In genomic region chr4:81375745-81376144, GRCh38 we compare ENCODE assay signal across 26 cellular contexts.
DNase-seq lines count a peak whose midpoint lies in the region; ATAC-seq, FAIRE-seq and TF ChIP-seq lines count a peak whose summit lies in the region.
"Had no signal": no experiment of that assay in that cellular context is flagged by ENCODE, and none has a peak within 500 bp of the region (broad histone marks: within the 10 kb centered on the region; RNA-seq: fewer than 3 reads in every experiment).

No MANE protein-coding gene starts in this region.

- TF ChIP-seq CTCF in GM12872 (IDR thresholded peaks at IDR 0.05; ENCODE audit: insufficient read depth, low read depth, low read length) = peak; percentile 29; the same call in 1 of the 3 replicates
- peak; percentile 50 for TF ChIP-seq CTCF in Loucy (conservative IDR thresholded peaks at IDR 0.05; ENCODE audit: low read length)
- TF ChIP-seq CTCF in K562 (IDR thresholded peaks at IDR 0.05 in 2 of 3, conservative IDR thresholded peaks at IDR 0.05 in 1 of 3; ENCODE audit: insufficient read depth in 2 of 3, low read depth in 1 of 3, low read length in 3 of 3) = peak; percentile 57 to 99 (median 74)

- DNase-seq in K562 (ENCODE audit: extremely low read depth in 1 of 4, low spot score in 3 of 4) (peak in 2 of 4 experiments; percentile 17 to 24), iPS DF 6.9 (ENCODE audit: low read depth, low spot score) (peak; percentile 16), OCI-M1 (lab: John Stamatoyannopoulos, UW) (no peak), SHP77 treated with DMSO at 0.1 percent for 48 hours (lab: John Stamatoyannopoulos, UW) (no peak), ureter (ENCODE audit: low spot score) (no peak)
- DNase-seq: activated CD4-positive, alpha-beta T cell treated with anti-CD3 and anti-CD28 coated beads for 48 hours; activated effector memory CD4-positive, alpha-beta T cell treated with anti-CD3 and anti-CD28 coated beads, Interleukin-2, amount 50 U/mL, for 16 hours; activated T-cell treated with anti-CD3 and anti-CD28 coated beads, Interleukin-2, amount 50 U/mL, for 24 hours; BE2C; HFFc6; KBM-7; MG63; naive B cell; NCI-H2029 treated with DMSO at 0.1 percent for 48 hours; NCI-H524 treated with DMSO at 0.1 percent for 48 hours; NK-92 treated with Interleukin-12 subunit alpha and Interleukin-12 subunit beta, amount 100 ng/mL, for 24 hours; right lobe of liver; SIG-M5; spleen; transverse colon had no signal

- H3K79me2 ChIP-seq in Loucy (ENCODE audit: insufficient read depth, low read length) (no peaks in the 10 kb centered on the region), K562 (ENCODE audit: control insufficient read depth, insufficient read depth, low read length) (no peaks in the 10 kb centered on the region)

- H2AFZ ChIP-seq in Loucy (ENCODE audit: low read length) (no peak overlapping the region), K562 (ENCODE audit: low read depth, low read length) (no peak overlapping the region)

- H3K27ac ChIP-seq in K562 (ENCODE audit: extremely low read depth, low read depth, low read length) = no peak overlapping the region
- H3K27ac ChIP-seq in iPS DF 6.9 (ENCODE audit: low read length) = no peak overlapping the region
- H3K27ac ChIP-seq: breast epithelium, right lobe of liver, spleen, transverse colon had no signal

- no TSS peak for BruUV-seq in K562 (replicated peaks; lab: Mats Ljungman, UMichigan)

- POLR2A ChIA-PET in K562 (lab: Yijun Ruan, JAX) = no interaction called here

- no peak for FAIRE-seq in K562 (lab: Jason Lieb, UNC)
- FAIRE-seq: keratinocyte, RCC 7860 had no signal

- TF ChIP-seq RAD21 in K562 (CRISPR knock-in tag; conservative IDR thresholded peaks at IDR 0.05 in 1 of 2, IDR thresholded peaks at IDR 0.05 in 1 of 2) = 0 out of 4 replicates have a peak, but pooled peaks of 1 of the 2 experiments have one; percentile 7

- no peak overlapping the region for H3K9ac ChIP-seq in Loucy (ENCODE audit: low read depth, low read length, poor library complexity, severe bottlenecking)
- no peak overlapping the region for H3K9ac ChIP-seq in K562 (ENCODE audit: insufficient read depth in 1 of 2, low read depth in 2 of 2, low read length in 2 of 2)

- H3K4me1 ChIP-seq in Loucy (ENCODE audit: insufficient read depth, low read length, poor library complexity, severe bottlenecking) (no peaks in the 10 kb centered on the region), K562 (replicated peaks in 1 of 2; ENCODE audit: control insufficient read depth in 2 of 2, insufficient read depth in 2 of 2, low read length in 2 of 2) (no peaks in the 10 kb centered on the region), iPS DF 6.9 (ENCODE audit: control insufficient read depth, insufficient read depth, low read length) (no peaks in the 10 kb centered on the region)
- H3K4me1 ChIP-seq: BE2C, breast epithelium, right lobe of liver, spleen, transverse colon had no signal

- TF ChIP-seq EP300 in K562 (IDR thresholded peaks at IDR 0.05; ENCODE audit: low read length) = no peak

- no peak overlapping the region for H3K4me3 ChIP-seq in Loucy (ENCODE audit: low read length, poor library complexity, severe bottlenecking)
- H3K4me3 ChIP-seq in K562 = no peak overlapping the region
- H3K4me3 ChIP-seq in iPS DF 6.9 (ENCODE audit: low read length) = no peak overlapping the region
- H3K4me3 ChIP-seq: breast epithelium, MG63, right lobe of liver, spleen, transverse colon had no signal

- H3K4me2 ChIP-seq in Loucy (ENCODE audit: low read depth, low read length, poor library complexity, severe bottlenecking) = no peak overlapping the region
- H3K4me2 ChIP-seq in K562 (ENCODE audit: insufficient read depth, low read length) = no peak overlapping the region

- CTCF ChIA-PET in K562 (lab: Yijun Ruan, JAX; ENCODE audit: low intra/inter-chr PET ratio) = no interaction called here

- no peaks in the 10 kb centered on the region for H3K9me2 ChIP-seq in Loucy (replicated peaks; ENCODE audit: low read depth, low read length)

- no peaks in the 10 kb centered on the region for H3K27me3 ChIP-seq in Loucy (ENCODE audit: insufficient read depth, low read length, poor library complexity, severe bottlenecking)
- H3K27me3 ChIP-seq in K562 (ENCODE audit: control insufficient read depth in 2 of 2, insufficient read depth in 2 of 2, low read length in 2 of 2) = no peaks in the 10 kb centered on the region
- H3K27me3 ChIP-seq in iPS DF 6.9 (ENCODE audit: control insufficient read depth, insufficient read depth, low read length) = no peaks in the 10 kb centered on the region
- H3K27me3 ChIP-seq: BE2C, breast epithelium, MG63, right lobe of liver, transverse colon had no signal

- no peaks in the 10 kb centered on the region for H4K20me1 ChIP-seq in Loucy (ENCODE audit: insufficient read depth, low read length, poor library complexity, severe bottlenecking)
- H4K20me1 ChIP-seq in K562 (replicated peaks; ENCODE audit: control insufficient read depth, insufficient read depth, low read length) = no peaks in the 10 kb centered on the region

- H3K36me3 ChIP-seq in Loucy (ENCODE audit: insufficient read depth, low read length) = no peaks in the 10 kb centered on the region
- no peaks in the 10 kb centered on the region for H3K36me3 ChIP-seq in K562 (ENCODE audit: control insufficient read depth, insufficient read depth, low read length)
- no peaks in the 10 kb centered on the region for H3K36me3 ChIP-seq in iPS DF 6.9 (ENCODE audit: control insufficient read depth, insufficient read depth, low read length)
- H3K36me3 ChIP-seq: BE2C, breast epithelium, MG63, right lobe of liver, spleen, transverse colon had no signal

- in situ Hi-C loops in K562 (cut with MboI) = no loop called here

- no peak for TF ChIP-seq POLR2A in K562 (conservative IDR thresholded peaks at IDR 0.05)

- H3F3A ChIP-seq in Loucy (ENCODE audit: low read depth) = no peaks in the 10 kb centered on the region

- peak; percentile 84 for ATAC-seq in K562
- no peak for ATAC-seq in HG03280 (IDR thresholded peaks at IDR 0.05; ENCODE audit: unreplicated experiment)
- ATAC-seq: right lobe of liver had no signal

- H3K9me1 ChIP-seq in K562 (ENCODE audit: control insufficient read depth, insufficient read depth, low read length) = no peaks in the 10 kb centered on the region

- H3K9me3 ChIP-seq in Loucy (ENCODE audit: insufficient read depth, low read depth, low read length) = no peaks in the 10 kb centered on the region
- H3K9me3 ChIP-seq in K562 (replicated peaks; ENCODE audit: control insufficient read depth, insufficient read depth, low read depth, low read length) = no peaks in the 10 kb centered on the region
- no peaks in the 10 kb centered on the region for H3K9me3 ChIP-seq in iPS DF 6.9 (ENCODE audit: control insufficient read depth, insufficient read depth, low read length)
- H3K9me3 ChIP-seq: BE2C, breast epithelium, MG63, right lobe of liver, spleen, transverse colon had no signal

- WGBS in K562 (ENCODE audit: insufficient coverage, low coverage, missing lambda C conversion rate) = 0% methylated on average over 4 of the region's 4 CpGs
- WGBS in iPS DF 6.9 (ENCODE audit: insufficient coverage, insufficient read length) = no CpG with 5 or more reads among the region's 4 CpGs

- intact Hi-C loops in K562 (cut with micrococcal nuclease) = no loop called here

TF ChIP-seq in K562, 482 proteins besides CTCF, POLR2A, EP300 and RAD21:
- TF ChIP-seq, protein P1, sequence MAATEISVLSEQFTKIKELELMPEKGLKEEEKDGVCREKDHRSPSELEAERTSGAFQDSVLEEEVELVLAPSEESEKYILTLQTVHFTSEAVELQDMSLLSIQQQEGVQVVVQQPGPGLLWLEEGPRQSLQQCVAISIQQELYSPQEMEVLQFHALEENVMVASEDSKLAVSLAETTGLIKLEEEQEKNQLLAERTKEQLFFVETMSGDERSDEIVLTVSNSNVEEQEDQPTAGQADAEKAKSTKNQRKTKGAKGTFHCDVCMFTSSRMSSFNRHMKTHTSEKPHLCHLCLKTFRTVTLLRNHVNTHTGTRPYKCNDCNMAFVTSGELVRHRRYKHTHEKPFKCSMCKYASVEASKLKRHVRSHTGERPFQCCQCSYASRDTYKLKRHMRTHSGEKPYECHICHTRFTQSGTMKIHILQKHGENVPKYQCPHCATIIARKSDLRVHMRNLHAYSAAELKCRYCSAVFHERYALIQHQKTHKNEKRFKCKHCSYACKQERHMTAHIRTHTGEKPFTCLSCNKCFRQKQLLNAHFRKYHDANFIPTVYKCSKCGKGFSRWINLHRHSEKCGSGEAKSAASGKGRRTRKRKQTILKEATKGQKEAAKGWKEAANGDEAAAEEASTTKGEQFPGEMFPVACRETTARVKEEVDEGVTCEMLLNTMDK (IDR thresholded peaks at IDR 0.05; ENCODE audit: borderline replicate concordance, insufficient read depth, low read depth, low read length, poor library complexity, severe bottlenecking) = peak; percentile 71
- no peak for TF ChIP-seq LCOR (CRISPR knock-in tag; IDR thresholded peaks at IDR 0.05)
TF ChIP-seq in K562: peak in this region for 1.
